8 cellular contexts compared by ENCODE assay signal in genomic region chr1:25544243-25544764, GRCh38. TPM values are rescaled to one million over a fixed set of nuclear protein-coding genes. Genes with fewer than 3 reads are reported as not detected.
DNase-seq lines count a peak whose midpoint lies in the region; ATAC-seq and TF ChIP-seq lines count a peak whose summit lies in the region.

No MANE protein-coding gene starts in this region.

- H3K36me3 Mint-ChIP-seq in IgD-negative memory B cell, result no peaks in the 10 kb centered on the region

- no peaks in the 10 kb centered on the region for H3K9me3 ChIP-seq in AG04450 (ENCODE audit: control insufficient read depth, insufficient read depth, low read length)
- H3K9me3 ChIP-seq in mononuclear cell (ENCODE audit: low read depth, low read length), result no peaks in the 10 kb centered on the region

- H3K36me3 ChIP-seq in brain microvascular endothelial cell (replicated peaks), result no peaks in the 10 kb centered on the region

- ATAC-seq in GM18498 (IDR thresholded peaks at IDR 0.05; ENCODE audit: unreplicated experiment) (no peak), HG02610 (IDR thresholded peaks at IDR 0.05; ENCODE audit: unreplicated experiment) (no peak), HG03025 (IDR thresholded peaks at IDR 0.05; ENCODE audit: low FRiP score, unreplicated experiment) (no peak)

- in situ Hi-C loops in brain microvascular endothelial cell (cut with HindIII; ENCODE audit: low pct_ligation_motif_present, low sequenced_read_pairs), result no loop called here

- H3K4me1 ChIP-seq in mononuclear cell (ENCODE audit: insufficient read depth, low read length), result peaks cover 39% of the 10 kb centered on the region

- H3K27me3 Mint-ChIP-seq in IgD-negative memory B cell, result no peaks in the 10 kb centered on the region

- peak overlapping the region in 1 of 3 donors; percentile 83 for H3K27ac Mint-ChIP-seq in IgD-negative memory B cell

- no peaks in the 10 kb centered on the region for H3K9me3 Mint-ChIP-seq in IgD-negative memory B cell

- TF ChIP-seq CTCF in AG04450 (IDR thresholded peaks at IDR 0.05; ENCODE audit: low read depth, low read length) (no peak), brain microvascular endothelial cell (IDR thresholded peaks at IDR 0.05; ENCODE audit: low read depth, low read length, missing control alignments) (no peak)

- H3K27me3 ChIP-seq in AG04450 (ENCODE audit: control insufficient read depth, insufficient read depth, low read length) (no peaks in the 10 kb centered on the region), brain microvascular endothelial cell (replicated peaks) (no peaks in the 10 kb centered on the region), mononuclear cell (ENCODE audit: insufficient read depth, low read length) (no peaks in the 10 kb centered on the region)

- H3K4me3 ChIP-seq in AG04450 (ENCODE audit: low read depth, low read length) (peak overlapping the region; percentile 72), brain microvascular endothelial cell (ENCODE audit: low read depth, low read length) (peak overlapping the region; percentile 68), mononuclear cell (ENCODE audit: low read length) (peak overlapping the region; percentile 57)

- peaks cover 10 to 37% (median 23%) of the 10 kb centered on the region in 3 donors for H3K4me1 Mint-ChIP-seq in IgD-negative memory B cell

- DNase-seq in AG04450 (ENCODE audit: low read depth, low spot score), result no peak
- DNase-seq in brain microvascular endothelial cell, result no peak
- no peak for DNase-seq in Kasumi-1 (lab: John Stamatoyannopoulos, UW)

- no peak overlapping the region for H3K27ac ChIP-seq in AG04450 (ENCODE audit: low read depth, low read length)
- H3K27ac ChIP-seq in brain microvascular endothelial cell, result no peak overlapping the region

- H3K4me3 Mint-ChIP-seq in IgD-negative memory B cell, result peak overlapping the region; percentile 72 to 90 (median 87)

- CTCF ChIA-PET in AG04450 (lab: Charles Lee), result interaction anchor here (1.1 kb wide), 1 partner anchor 23 kb away, joined by 3 read pairs; no protein-coding TSS in a partner anchor

- POLR2A ChIA-PET in AG04450 (lab: Yijun Ruan, JAX), result interaction anchor here (0.5 kb wide), 1 partner anchor 620 kb away, joined by 3 read pairs; no protein-coding TSS in a partner anchor

RNA-seq across cellular contexts. Expression of gene LDLRAP1, which starts 0.9 kb away (rescaled TPM):
- polyA plus RNA-seq in AG04450 (2011; rRNA removed), result 12.4 and 12.6 TPM in 2 replicates
- polyA minus RNA-seq in AG04450 (2011; rRNA and poly(A)+ RNA removed), result 11.1 and 12.7 TPM in 2 replicates
- 60.5 TPM for polyA plus RNA-seq in IgD-negative memory B cell
- 34.5 TPM for total RNA-seq in mononuclear cell
